Comparison of ENCODE assay signal across 35 cellular contexts in the genomic region with DNA sequence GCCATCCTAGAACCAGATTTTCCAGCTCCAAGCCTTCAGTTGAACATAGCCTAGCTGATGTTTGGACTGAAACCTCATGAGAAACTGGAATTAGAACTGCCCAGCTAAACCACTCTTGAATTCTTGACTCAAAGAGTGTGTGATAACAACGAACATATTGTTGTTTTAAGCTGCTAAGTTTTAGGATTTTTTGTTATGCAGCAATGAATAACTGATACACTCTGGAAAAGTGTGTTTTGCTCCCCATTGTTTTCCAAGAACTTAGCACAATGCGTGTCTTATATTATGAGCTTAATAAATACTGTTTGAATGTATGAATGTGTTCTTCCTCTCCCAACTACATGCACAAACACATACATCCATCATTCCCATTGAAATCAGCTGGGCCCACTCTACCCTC.
"Had no signal": no experiment of that assay in that cellular context is flagged by ENCODE, and none has a peak within 500 bp of the region (broad histone marks: within the 10 kb centered on the region; RNA-seq: fewer than 3 reads in every experiment).

No MANE protein-coding gene starts in this region.

- H3K36me3 ChIP-seq: MG63 had no signal

- H3K9me3 ChIP-seq: MG63 had no signal

- H3K4me3 ChIP-seq: MG63 had no signal

- DNase-seq: Karpas-422, Kasumi-1, MG63, MM.1S, MV-4-11, NCI-H1048, NCI-H1092, NCI-H1092 treated with DMSO at 0.1 percent for 48 hours, NCI-H1105, NCI-H1105 treated with DMSO at 0.1 percent for 48 hours, NCI-H1417, NCI-H1417 treated with DMSO at 0.1 percent for 48 hours, NCI-H1436, NCI-H1436 treated with DMSO at 0.1 percent for 48 hours, NCI-H146, NCI-H1694, NCI-H1694 treated with DMSO at 0.1 percent for 48 hours, NCI-H187, NCI-H187 treated with DMSO at 0.1 percent for 48 hours, NCI-H1930, NCI-H2029, NCI-H2029 treated with DMSO at 0.1 percent for 48 hours, NCI-H2081, NCI-H2081 treated with DMSO at 0.1 percent for 48 hours, NCI-H2107, NCI-H2171, NCI-H2171 treated with DMSO at 0.1 percent for 48 hours, NCI-H2227 treated with DMSO at 0.1 percent for 48 hours, NCI-H226, NCI-H345, NCI-H446, NCI-H446 treated with DMSO at 0.1 percent for 48 hours, NCI-H510A, NCI-H510A treated with DMSO at 0.1 percent for 48 hours, NCI-H524 had no signal

- H3K27me3 ChIP-seq: MG63 had no signal
